ENCODE assay signal across 15 cellular contexts in the genomic region with DNA sequence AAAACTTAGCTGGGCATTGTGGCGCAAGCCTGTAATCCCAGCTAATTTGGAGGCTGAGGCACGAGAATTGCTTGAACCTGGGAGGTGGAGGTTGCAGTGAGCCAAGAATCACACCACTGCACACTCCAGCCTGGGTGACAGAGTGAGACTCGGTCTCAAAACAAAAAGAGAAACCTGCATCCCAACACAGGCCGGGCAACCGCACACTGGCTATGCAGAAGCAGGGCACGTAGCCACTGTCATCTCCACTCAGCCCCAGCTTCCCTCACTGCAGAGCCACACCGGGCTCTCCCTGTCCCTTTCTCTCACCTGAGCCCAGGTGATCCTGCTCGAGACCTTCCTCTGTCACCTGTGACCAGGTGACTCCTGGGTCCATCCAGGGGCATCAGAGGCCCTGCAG.
"Had no signal": no experiment of that assay in that cellular context is flagged by ENCODE, and none has a peak within 500 bp of the region (broad histone marks: within the 10 kb centered on the region; RNA-seq: fewer than 3 reads in every experiment).

No MANE protein-coding gene starts in this region.

- H3K27me3 Mint-ChIP-seq: activated naive CD8-positive, alpha-beta T cell treated with anti-CD3 and anti-CD28 coated beads, Interleukin-2, amount 10 ng/mL, durations not matched to agents 7 days and 5 days; stimulated activated naive B cell treated with anti-CD40 and anti-IgM and Interleukin-4, amounts not matched to agents 10 μg/mL and 1 μg/mL and 100 μg/mL, for 72 hours had no signal

- H3K36me3 ChIP-seq: brain microvascular endothelial cell, ovary, transverse colon had no signal

- H3K9me3 ChIP-seq: ovary, transverse colon had no signal

- H3K9me3 Mint-ChIP-seq: activated naive CD8-positive, alpha-beta T cell treated with anti-CD3 and anti-CD28 coated beads, Interleukin-2, amount 10 ng/mL, durations not matched to agents 7 days and 5 days; activated T-cell treated with anti-CD3 and anti-CD28 coated beads, Interleukin-2, amount 50 U/mL, for 4 hours; neural crest cell; stimulated activated naive B cell treated with anti-CD40 and anti-IgM and Interleukin-4, amounts not matched to agents 10 μg/mL and 1 μg/mL and 100 μg/mL, for 72 hours; T-helper 2 cell treated with Interferon-gamma antibody and Interleukin-4, amounts not matched to agents 5 μg/mL and 100 μg/mL, for 36 hours had no signal

- H3K36me3 Mint-ChIP-seq: activated naive CD8-positive, alpha-beta T cell treated with anti-CD3 and anti-CD28 coated beads, Interleukin-2, amount 10 ng/mL, durations not matched to agents 7 days and 5 days had no signal

- H3K27ac Mint-ChIP-seq: activated naive CD8-positive, alpha-beta T cell treated with anti-CD3 and anti-CD28 coated beads, Interleukin-2, amount 10 ng/mL, durations not matched to agents 7 days and 5 days had no signal

- ATAC-seq: activated T-cell treated with anti-CD3 and anti-CD28 coated beads, Interleukin-2, amount 50 U/mL, for 4 hours; stimulated activated naive B cell treated with anti-CD40 and anti-IgM and Interleukin-4, amounts not matched to agents 10 μg/mL and 1 μg/mL and 100 μg/mL, for 72 hours had no signal

- H3K4me3 ChIP-seq: ovary, transverse colon had no signal

- H3K4me3 Mint-ChIP-seq: activated naive CD8-positive, alpha-beta T cell treated with anti-CD3 and anti-CD28 coated beads, Interleukin-2, amount 10 ng/mL, durations not matched to agents 7 days and 5 days; activated T-cell treated with anti-CD3 and anti-CD28 coated beads, Interleukin-2, amount 50 U/mL, for 4 hours; neural crest cell; stimulated activated naive B cell treated with anti-CD40 and anti-IgM and Interleukin-4, amounts not matched to agents 10 μg/mL and 1 μg/mL and 100 μg/mL, for 72 hours; T-helper 2 cell treated with Interferon-gamma antibody and Interleukin-4, amounts not matched to agents 5 μg/mL and 100 μg/mL, for 36 hours had no signal

- H3K27me3 ChIP-seq: brain microvascular endothelial cell, ovary, transverse colon had no signal

- H3K27ac ChIP-seq: brain microvascular endothelial cell, ovary had no signal

- DNase-seq: activated CD4-positive, alpha-beta T cell treated with anti-CD3 and anti-CD28 coated beads, Interleukin-2, amount 50 U/mL, for 1 hour; activated gamma-delta T cell; activated naive CD8-positive, alpha-beta T cell treated with anti-CD3 and anti-CD28 coated beads, Interleukin-2, amount 10 ng/mL, durations not matched to agents 7 days and 5 days; activated T-cell treated with anti-CD3 and anti-CD28 coated beads, Interleukin-2, amount 50 U/mL, for 4 hours; anterior cingulate cortex; brain microvascular endothelial cell; cerebellar nuclear complex; dermis blood vessel endothelial cell; mammary epithelial cell; ovary; stimulated activated CD4-positive, alpha-beta T cell treated with anti-CD3 and anti-CD28 coated beads, Interleukin-2, amount 100 ng/mL, for 48 hours; stimulated activated naive B cell treated with anti-CD40 and anti-IgM and Interleukin-4, amounts not matched to agents 10 μg/mL and 1 μg/mL and 100 μg/mL, for 72 hours; transverse colon had no signal
